ENCODE assay signal across 13 cellular contexts in genomic region chr10:71714592-71714991, GRCh38. TPM values are rescaled to one million over a fixed set of nuclear protein-coding genes. Genes with fewer than 3 reads are reported as not detected.
DNase-seq lines count a peak whose midpoint lies in the region; ATAC-seq and FAIRE-seq lines count a peak whose summit lies in the region.
"Had no signal": no experiment of that assay in that cellular context is flagged by ENCODE, and none has a peak within 500 bp of the region (broad histone marks: within the 10 kb centered on the region; RNA-seq: fewer than 3 reads in every experiment).

No MANE protein-coding gene starts in this region.

- peak overlapping the region; percentile 97 for H3K27ac Mint-ChIP-seq in T-helper 2 cell treated with Interferon-gamma antibody and Interleukin-4, amounts not matched to agents 5 μg/mL and 100 μg/mL, for 36 hours
- H3K27ac Mint-ChIP-seq in activated naive CD8-positive, alpha-beta T cell treated with anti-CD3 and anti-CD28 coated beads, Interleukin-2, amount 10 ng/mL, durations not matched to agents 7 days and 5 days = peak overlapping the region; percentile 96
- H3K27ac Mint-ChIP-seq in memory B cell = peak overlapping the region; percentile 75
- H3K27ac Mint-ChIP-seq: H9, mesothelial cell of epicardium, WTC11 had no signal

- H3K36me3 Mint-ChIP-seq in T-helper 2 cell treated with Interferon-gamma antibody and Interleukin-4, amounts not matched to agents 5 μg/mL and 100 μg/mL, for 36 hours (ENCODE audit: low read depth) = no peaks in the 10 kb centered on the region
- peaks cover 2% of the 10 kb centered on the region for H3K36me3 Mint-ChIP-seq in activated naive CD8-positive, alpha-beta T cell treated with anti-CD3 and anti-CD28 coated beads, Interleukin-2, amount 10 ng/mL, durations not matched to agents 7 days and 5 days
- H3K36me3 Mint-ChIP-seq in memory B cell = no peaks in the 10 kb centered on the region
- H3K36me3 Mint-ChIP-seq: mesothelial cell of epicardium, WTC11 had no signal

- H3K4me3 ChIP-seq in subcutaneous abdominal adipose tissue (ENCODE audit: low read depth in 1 of 5, low read length in 5 of 5) (peak overlapping the region in 3 of 5 donors; percentile 19 to 40 (median 36)), HAP-1 (no peak overlapping the region)

- H3K36me3 ChIP-seq in subcutaneous abdominal adipose tissue (ENCODE audit: control insufficient read depth in 5 of 5, insufficient read depth in 5 of 5, low read length in 5 of 5) (no peaks in the 10 kb centered on the region), HAP-1 (replicated peaks) (no peaks in the 10 kb centered on the region)

- H3K4me1 ChIP-seq in subcutaneous abdominal adipose tissue (ENCODE audit: control insufficient read depth in 5 of 5, insufficient read depth in 5 of 5, low read length in 5 of 5) (peaks cover 13 to 87% (median 66%) of the 10 kb centered on the region in 5 donors), HAP-1 (no peaks in the 10 kb centered on the region)

- ATAC-seq in activated naive CD8-positive, alpha-beta T cell treated with anti-CD3 and anti-CD28 coated beads, Interleukin-2, amount 10 ng/mL, durations not matched to agents 7 days and 5 days (ENCODE audit: low read depth) = no peak
- ATAC-seq in memory B cell (ENCODE audit: low read depth) (no peak), HG02642 (IDR thresholded peaks at IDR 0.05; ENCODE audit: poor library complexity, unreplicated experiment) (no peak)
- ATAC-seq: WTC11 had no signal

- no peaks in the 10 kb centered on the region for H3K9me3 ChIP-seq in subcutaneous abdominal adipose tissue (ENCODE audit: control insufficient read depth in 5 of 5, low read length in 5 of 5)
- H3K9me3 ChIP-seq in HAP-1 = no peaks in the 10 kb centered on the region

- H3K9me3 Mint-ChIP-seq in T-helper 2 cell treated with Interferon-gamma antibody and Interleukin-4, amounts not matched to agents 5 μg/mL and 100 μg/mL, for 36 hours = no peaks in the 10 kb centered on the region
- no peaks in the 10 kb centered on the region for H3K9me3 Mint-ChIP-seq in activated naive CD8-positive, alpha-beta T cell treated with anti-CD3 and anti-CD28 coated beads, Interleukin-2, amount 10 ng/mL, durations not matched to agents 7 days and 5 days
- H3K9me3 Mint-ChIP-seq in memory B cell = no peaks in the 10 kb centered on the region
- H3K9me3 Mint-ChIP-seq: H9, mesothelial cell of epicardium, WTC11 had no signal

- no peak for FAIRE-seq in urothelium cell line (lab: Jason Lieb, UNC)

- no peaks in the 10 kb centered on the region for H3K27me3 Mint-ChIP-seq in T-helper 2 cell treated with Interferon-gamma antibody and Interleukin-4, amounts not matched to agents 5 μg/mL and 100 μg/mL, for 36 hours (ENCODE audit: low read depth)
- H3K27me3 Mint-ChIP-seq in activated naive CD8-positive, alpha-beta T cell treated with anti-CD3 and anti-CD28 coated beads, Interleukin-2, amount 10 ng/mL, durations not matched to agents 7 days and 5 days = no peaks in the 10 kb centered on the region
- H3K27me3 Mint-ChIP-seq in memory B cell = no peaks in the 10 kb centered on the region

- peak overlapping the region; percentile 80 for H3K4me3 Mint-ChIP-seq in T-helper 2 cell treated with Interferon-gamma antibody and Interleukin-4, amounts not matched to agents 5 μg/mL and 100 μg/mL, for 36 hours
- peak overlapping the region; percentile 87 for H3K4me3 Mint-ChIP-seq in activated naive CD8-positive, alpha-beta T cell treated with anti-CD3 and anti-CD28 coated beads, Interleukin-2, amount 10 ng/mL, durations not matched to agents 7 days and 5 days
- H3K4me3 Mint-ChIP-seq in memory B cell = peak overlapping the region; percentile 29
- H3K4me3 Mint-ChIP-seq: H9, mesothelial cell of epicardium, WTC11 had no signal

- peak overlapping the region; percentile 49 to 89 (median 65) for H3K9ac ChIP-seq in subcutaneous abdominal adipose tissue (ENCODE audit: low read length in 5 of 5)

- H3K27me3 ChIP-seq in subcutaneous abdominal adipose tissue (ENCODE audit: control insufficient read depth in 5 of 5, insufficient read depth in 4 of 5, low read length in 5 of 5) = no peaks in the 10 kb centered on the region
- no peaks in the 10 kb centered on the region for H3K27me3 ChIP-seq in HAP-1 (ENCODE audit: low read depth)

- peaks cover 29% of the 10 kb centered on the region for H3K4me1 Mint-ChIP-seq in T-helper 2 cell treated with Interferon-gamma antibody and Interleukin-4, amounts not matched to agents 5 μg/mL and 100 μg/mL, for 36 hours (ENCODE audit: low read depth)
- H3K4me1 Mint-ChIP-seq in activated naive CD8-positive, alpha-beta T cell treated with anti-CD3 and anti-CD28 coated beads, Interleukin-2, amount 10 ng/mL, durations not matched to agents 7 days and 5 days = peaks cover 32% of the 10 kb centered on the region
- peaks cover 34% of the 10 kb centered on the region for H3K4me1 Mint-ChIP-seq in memory B cell

- in situ Hi-C loops in HAP-1 (cut with MboI; ENCODE audit: low sequenced_read_pairs) = no loop called here

- POLR2A ChIA-PET in activated naive CD8-positive, alpha-beta T cell treated with anti-CD3 and anti-CD28 coated beads, Interleukin-2, amount 10 ng/mL, durations not matched to agents 7 days and 5 days (lab: Charles Lee) = interaction anchor here (1.0 to 5.0 kb wide), 5 partner anchors 11 to 59 kb away, joined by 3 to 44 read pairs (median 9); partner anchors contain the start of gene VSIR

- H3K27ac ChIP-seq in subcutaneous abdominal adipose tissue (ENCODE audit: low read depth, low read length) = peak overlapping the region; percentile 98

- no peak for DNase-seq in T-helper 2 cell treated with Interferon-gamma antibody and Interleukin-4, amounts not matched to agents 5 μg/mL and 100 μg/mL, for 36 hours (ENCODE audit: low spot score)
- no peak for DNase-seq in T-helper 2 cell
- DNase-seq in activated naive CD8-positive, alpha-beta T cell treated with anti-CD3 and anti-CD28 coated beads, Interleukin-2, amount 10 ng/mL, durations not matched to agents 7 days and 5 days = no peak
- DNase-seq in memory B cell (ENCODE audit: low spot score in 2 of 2) = no peak
- DNase-seq in HAP-1 (ENCODE audit: low spot score in 2 of 2) = no peak
- no peak for DNase-seq in urothelium cell line (ENCODE audit: low spot score)
- DNase-seq: 8988T, H9, NCI-H1436 treated with DMSO at 0.1 percent for 48 hours had no signal

RNA-seq across cellular contexts. Expression of gene C10orf105, which starts 5.0 kb away (rescaled TPM):
- under 1 TPM; 0.17 to 0.30 TPM for total RNA-seq in activated naive CD8-positive, alpha-beta T cell treated with anti-CD3 and anti-CD28 coated beads, Interleukin-2, amount 10 ng/mL, durations not matched to agents 7 days and 5 days

RNA-seq across cellular contexts. Expression of gene VSIR, which starts 58.7 kb away (rescaled TPM):
- total RNA-seq in activated naive CD8-positive, alpha-beta T cell treated with anti-CD3 and anti-CD28 coated beads, Interleukin-2, amount 10 ng/mL, durations not matched to agents 7 days and 5 days = 100 to 1,000 TPM; 124 to 125 TPM

Comparison
In these comparisons a context has a peak if more than half of its experiments do, and no peak if none do; other contexts are left out.
1. H3K4me3 Mint-ChIP-seq: peak in every context shown above with its lines; median percentile 87 in activated naive CD8-positive, alpha-beta T cell treated with anti-CD3 and anti-CD28 coated beads, Interleukin-2, amount 10 ng/mL, durations not matched to agents 7 days and 5 days; 80 in T-helper 2 cell treated with Interferon-gamma antibody and Interleukin-4, amounts not matched to agents 5 μg/mL and 100 μg/mL, for 36 hours; 29 in memory B cell.